ENCODE assay signal across 1 cellular context in the genomic region with DNA sequence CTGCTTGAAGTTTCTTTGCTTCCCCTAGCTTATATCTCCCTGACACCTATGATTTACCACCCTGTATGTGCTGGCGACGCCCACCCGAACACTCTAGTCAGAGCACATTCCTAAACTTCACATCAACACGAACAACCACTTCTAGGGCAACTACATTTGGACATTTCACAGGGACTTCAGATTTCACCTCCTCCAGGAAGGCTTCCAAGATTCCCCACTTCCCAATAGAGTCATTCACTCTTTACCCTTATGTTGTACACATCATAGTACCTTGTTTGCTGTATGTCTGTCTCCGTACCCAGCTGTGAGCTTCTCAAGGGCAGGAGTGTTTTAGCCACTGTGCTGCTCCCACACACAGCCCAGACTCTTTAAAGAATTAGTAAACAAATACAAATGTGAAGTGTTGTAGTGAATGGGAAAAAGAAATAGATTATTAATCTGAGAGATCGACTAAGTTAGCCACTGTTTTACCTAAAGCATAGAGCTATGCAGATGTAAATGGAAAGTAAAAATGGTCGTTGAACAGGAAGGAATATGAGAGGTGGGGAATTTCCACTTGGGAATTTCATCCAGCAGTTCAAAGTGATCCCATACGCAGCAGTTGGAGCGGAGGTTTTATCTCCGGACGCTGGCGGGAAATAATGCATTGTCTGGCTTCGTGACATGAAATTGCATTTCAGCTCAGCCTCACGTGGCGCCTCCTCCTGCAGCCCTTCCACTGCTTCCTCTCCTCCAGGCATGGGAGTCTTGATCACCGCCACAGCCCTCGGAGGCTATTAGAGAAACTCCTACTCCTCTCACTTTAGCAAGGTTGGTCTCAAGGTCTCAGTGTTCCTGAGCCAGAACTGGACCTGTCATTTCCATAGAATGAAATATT.
A peak's percentile ranks its signal among the peaks of the same experiment; 100 is the strongest.
TF ChIP-seq lines count a peak whose summit lies in the region.

No MANE protein-coding gene starts in this region.

TF ChIP-seq in K562, 482 proteins besides CTCF, POLR2A, EP300 and RAD21 (continued from another document):
- peak in 1 of 2 experiments; percentile 49 for TF ChIP-seq E2F6 (IDR thresholded peaks at IDR 0.05; ENCODE audit: borderline replicate concordance in 1 of 2, extremely low read depth in 1 of 2, insufficient read depth in 1 of 2, insufficient read length in 1 of 2, low read depth in 1 of 2, low read length in 1 of 2, poor library complexity in 1 of 2, severe bottlenecking in 1 of 2)
- no peak for TF ChIP-seq ATF3 (IDR thresholded peaks at IDR 0.05)
- TF ChIP-seq ATF3 (CRISPR knock-in tag; conservative IDR thresholded peaks at IDR 0.05), result no peak
